2 cellular contexts compared by ENCODE assay signal in the genomic region with DNA sequence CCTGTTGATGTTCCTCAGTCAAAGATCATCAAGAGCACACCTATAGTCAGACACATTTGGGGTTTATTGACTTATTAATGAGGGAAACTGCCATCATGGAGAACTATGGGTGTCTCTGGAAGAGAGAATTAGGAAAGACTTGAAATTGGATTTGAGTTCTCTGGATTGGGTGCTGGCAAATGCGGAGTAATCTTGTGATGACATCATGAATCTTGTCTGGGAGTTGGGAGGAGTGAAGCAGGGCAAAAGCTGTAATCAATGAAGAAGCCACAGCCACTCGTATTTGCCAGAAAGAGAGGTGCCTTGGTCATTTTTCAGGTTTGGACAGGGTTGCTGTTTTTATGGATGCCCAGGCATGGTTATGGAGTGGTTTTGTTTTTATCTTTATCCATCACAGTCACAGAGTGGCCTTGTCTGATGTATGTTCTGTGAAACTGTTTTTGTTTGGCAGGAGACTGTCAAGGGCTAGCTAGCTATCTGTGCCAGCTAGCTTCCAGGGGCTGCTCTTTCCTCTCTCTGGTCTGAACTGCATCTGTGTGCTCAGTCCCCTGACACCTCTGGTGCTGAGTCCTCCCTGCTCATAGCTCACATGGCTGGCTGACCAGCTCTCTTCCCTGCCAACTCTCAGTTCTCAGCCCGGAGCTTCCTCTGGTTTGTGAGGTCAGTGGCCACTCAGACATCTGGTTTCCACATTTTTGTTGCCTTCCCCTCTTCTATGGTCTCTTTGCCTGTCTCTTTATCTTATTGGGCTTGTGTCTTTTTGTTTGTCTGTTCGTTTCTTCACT.
A peak's percentile ranks its signal among the peaks of the same experiment; 100 is the strongest.
TF ChIP-seq lines count a peak whose summit lies in the region.

No MANE protein-coding gene starts in this region.

TF ChIP-seq in HepG2, 621 proteins besides CTCF, POLR2A, EP300 and RAD21:
- TF ChIP-seq ATF7 (IDR thresholded peaks at IDR 0.05) (peak; percentile 75), ATF7 (CRISPR knock-in tag; IDR thresholded peaks at IDR 0.05) (no peak), ZZZ3 (CRISPR knock-in tag; IDR thresholded peaks at IDR 0.05; ENCODE audit: borderline replicate concordance) (no peak), PAF1 (CRISPR knock-in tag; IDR thresholded peaks at IDR 0.05) (no peak), CREB1 (IDR thresholded peaks at IDR 0.05) (peak; percentile 43; the same call in 1 of the 2 replicates), CREB1 (CRISPR knock-in tag; IDR thresholded peaks at IDR 0.05) (no peak)

TF ChIP-seq in H1, 55 proteins besides CTCF, POLR2A, EP300 and RAD21:
- TF ChIP-seq BCL11A (IDR thresholded peaks at IDR 0.05; ENCODE audit: low read depth in 2 of 2, low read length in 2 of 2) (no peak), CTBP2 (IDR thresholded peaks at IDR 0.05; ENCODE audit: borderline replicate concordance, insufficient read depth, insufficient read length, low read length) (no peak), KDM4A (IDR thresholded peaks at IDR 0.05; ENCODE audit: low read depth, low read length, severe bottlenecking) (no peak), KDM1A (IDR thresholded peaks at IDR 0.05; ENCODE audit: borderline replicate concordance, low read length) (no peak), SRF (IDR thresholded peaks at IDR 0.05; ENCODE audit: low read depth, low read length) (no peak), CHD1 (IDR thresholded peaks at IDR 0.05; ENCODE audit: low read depth, low read length) (no peak), RNF2 (IDR thresholded peaks at IDR 0.05; ENCODE audit: borderline replicate concordance, low read depth, low read length, missing control alignments, poor library complexity, severe bottlenecking) (no peak), SAP30 (IDR thresholded peaks at IDR 0.05; ENCODE audit: insufficient read depth, insufficient replicate concordance, low read length) (no peak), CHD2 (IDR thresholded peaks at IDR 0.05; ENCODE audit: low read length) (no peak), GTF2F1 (IDR thresholded peaks at IDR 0.05; ENCODE audit: borderline replicate concordance, low read depth, low read length) (no peak), NANOG (IDR thresholded peaks at IDR 0.05; ENCODE audit: insufficient read depth, low read depth, low read length, poor library complexity, severe bottlenecking) (no peak), SIX5 (IDR thresholded peaks at IDR 0.05; ENCODE audit: low read depth, low read length) (no peak)
- TF ChIP-seq, protein P1, sequence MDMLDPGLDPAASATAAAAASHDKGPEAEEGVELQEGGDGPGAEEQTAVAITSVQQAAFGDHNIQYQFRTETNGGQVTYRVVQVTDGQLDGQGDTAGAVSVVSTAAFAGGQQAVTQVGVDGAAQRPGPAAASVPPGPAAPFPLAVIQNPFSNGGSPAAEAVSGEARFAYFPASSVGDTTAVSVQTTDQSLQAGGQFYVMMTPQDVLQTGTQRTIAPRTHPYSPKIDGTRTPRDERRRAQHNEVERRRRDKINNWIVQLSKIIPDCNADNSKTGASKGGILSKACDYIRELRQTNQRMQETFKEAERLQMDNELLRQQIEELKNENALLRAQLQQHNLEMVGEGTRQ (IDR thresholded peaks at IDR 0.05; ENCODE audit: low read length) = no peak
